8 cellular contexts compared by ENCODE assay signal in genomic region chr20:63698739-63699465, GRCh38. TPM values are rescaled to one million over a fixed set of nuclear protein-coding genes. Genes with fewer than 3 reads are reported as not detected.
DNase-seq lines count a peak whose midpoint lies in the region; ATAC-seq and TF ChIP-seq lines count a peak whose summit lies in the region.
"Had no signal": no experiment of that assay in that cellular context is flagged by ENCODE, and none has a peak within 500 bp of the region (broad histone marks: within the 10 kb centered on the region; RNA-seq: fewer than 3 reads in every experiment).

No MANE protein-coding gene starts in this region.

- peak overlapping the region; percentile 93 for H3K27ac ChIP-seq in fibroblast of lung (ENCODE audit: insufficient read depth, low read length)
- H3K27ac ChIP-seq: VCaP had no signal

- POLR2A ChIA-PET in activated B cell treated with CpG ODN at 0.5 μM for 24 hours (lab: Charles Lee): interaction anchor here (0.7 to 2.6 kb wide), 3 partner anchors 9 to 165 kb away, joined by 3 to 12 read pairs (median 3); partner anchors contain the start of genes ARFRP1 and ZGPAT

- H3K9ac ChIP-seq in fibroblast of lung (ENCODE audit: insufficient read depth, low read length) (peak overlapping the region; percentile 56), skeletal muscle satellite cell (ENCODE audit: low read depth, low read length) (peak overlapping the region; percentile 68)

- no peak for TF ChIP-seq CTCF in activated B cell treated with CpG ODN at 0.5 μM for 24 hours (IDR thresholded peaks at IDR 0.05)
- TF ChIP-seq CTCF in fibroblast of lung (conservative IDR thresholded peaks at IDR 0.05 in 1 of 2, IDR thresholded peaks at IDR 0.05 in 1 of 2; ENCODE audit: low read depth in 1 of 2, low read length in 2 of 2): no peak

- no peak overlapping the region for H3K4me3 Mint-ChIP-seq in activated B cell treated with CpG ODN at 0.5 μM for 24 hours

- H3K27ac Mint-ChIP-seq in activated B cell treated with CpG ODN at 0.5 μM for 24 hours: no peak overlapping the region

- no peak overlapping the region for H2AFZ ChIP-seq in fibroblast of lung (ENCODE audit: low read length)

- H3K9me3 Mint-ChIP-seq in activated B cell treated with CpG ODN at 0.5 μM for 24 hours: no peaks in the 10 kb centered on the region

- CTCF ChIA-PET in activated B cell treated with CpG ODN at 0.5 μM for 24 hours (lab: Charles Lee): no interaction called here

- ATAC-seq in activated B cell treated with CpG ODN at 0.5 μM for 24 hours (ENCODE audit: low read depth) (peak; percentile 31), HG02588 (IDR thresholded peaks at IDR 0.05; ENCODE audit: unreplicated experiment) (no peak), HG03039 (IDR thresholded peaks at IDR 0.05; ENCODE audit: unreplicated experiment) (no peak)

- H3K4me1 Mint-ChIP-seq in activated B cell treated with CpG ODN at 0.5 μM for 24 hours: peaks cover 20% of the 10 kb centered on the region

- H3K4me2 ChIP-seq in fibroblast of lung (ENCODE audit: extremely low read depth, insufficient read depth, low read length): no peak overlapping the region
- H3K4me2 ChIP-seq in skeletal muscle satellite cell (ENCODE audit: low read length): peak overlapping the region; percentile 74

- H3K4me3 ChIP-seq in H7 (ENCODE audit: insufficient read depth, low read depth, low read length) (no peak overlapping the region), fibroblast of lung (replicated peaks in 1 of 4; ENCODE audit: control extremely low read depth in 1 of 4, insufficient read depth in 1 of 4, low read depth in 3 of 4, low read length in 4 of 4) (peak overlapping the region in 1 of 4 experiments; percentile 14), skeletal muscle satellite cell (ENCODE audit: low read length) (peak overlapping the region; percentile 55)

- H3K79me2 ChIP-seq in fibroblast of lung (ENCODE audit: control insufficient read depth, insufficient read depth, low read length): peaks cover 3% of the 10 kb centered on the region

- H3K4me1 ChIP-seq in fibroblast of lung (ENCODE audit: control insufficient read depth, extremely low read depth, insufficient read depth, low read length) (peaks cover 28% of the 10 kb centered on the region), skeletal muscle satellite cell (ENCODE audit: control insufficient read depth, insufficient read depth, low read length) (peaks cover 40% of the 10 kb centered on the region)

- peaks cover under 1% of the 10 kb centered on the region; the same call in 1 of the 2 replicates for H3K36me3 ChIP-seq in H7 (replicated peaks; ENCODE audit: control insufficient read depth, insufficient read depth, low read length)
- peaks cover 29% of the 10 kb centered on the region for H3K36me3 ChIP-seq in fibroblast of lung (ENCODE audit: control insufficient read depth, insufficient read depth, low read length)
- peaks cover 31% of the 10 kb centered on the region for H3K36me3 ChIP-seq in skeletal muscle satellite cell (ENCODE audit: insufficient read depth, low read length)

- H4K20me1 ChIP-seq in fibroblast of lung (ENCODE audit: control insufficient read depth, extremely low read depth, insufficient read depth, low read length): no peaks in the 10 kb centered on the region

- intact Hi-C loops in activated B cell treated with CpG ODN at 0.5 μM for 24 hours (cut with micrococcal nuclease): loop anchor here (5.0 kb wide), 1 partner anchor 38 kb away; the partner anchor contains the start of genes LIME1 and SLC2A4RG

- H3K9me3 ChIP-seq in fibroblast of lung (ENCODE audit: control insufficient read depth, insufficient read depth, low read depth, low read length): no peaks in the 10 kb centered on the region
- H3K9me3 ChIP-seq in skeletal muscle satellite cell (replicated peaks; ENCODE audit: low read length): no peaks in the 10 kb centered on the region

- H3K27me3 ChIP-seq in H7 (ENCODE audit: control insufficient read depth, insufficient read depth, low read length) (no peaks in the 10 kb centered on the region; the same call in 1 of the 2 replicates), fibroblast of lung (ENCODE audit: control insufficient read depth, insufficient read depth, low read length) (no peaks in the 10 kb centered on the region), skeletal muscle satellite cell (ENCODE audit: control insufficient read depth, insufficient read depth, low read length) (no peaks in the 10 kb centered on the region)

- no peaks in the 10 kb centered on the region for H3K27me3 Mint-ChIP-seq in activated B cell treated with CpG ODN at 0.5 μM for 24 hours

- DNase-seq in H7: peak; percentile 78
- DNase-seq in activated B cell treated with CpG ODN at 0.5 μM for 24 hours: no peak
- DNase-seq in fibroblast of lung (ENCODE audit: low read depth in 2 of 2): peak; percentile 84 to 92
- DNase-seq in DMS153 treated with DMSO at 0.1 percent for 48 hours (lab: John Stamatoyannopoulos, UW; ENCODE audit: unreplicated experiment): no peak

- H3K36me3 Mint-ChIP-seq in activated B cell treated with CpG ODN at 0.5 μM for 24 hours (ENCODE audit: low read depth): peaks cover 7% of the 10 kb centered on the region

RNA-seq across cellular contexts. Expression of gene TNFRSF6B, which starts 2.5 kb away (rescaled TPM):
- not detected in 2 replicates for total RNA-seq in H7 (2014; rRNA removed; shearing (Covaris generic))
- total RNA-seq in activated B cell treated with CpG ODN at 0.5 μM for 24 hours (not detected in 2 replicates), fibroblast of lung (6.7 and 35.2 TPM in 2 replicates)
- polyA plus RNA-seq in fibroblast of lung: 3.8 and 5.7 TPM in 2 replicates
- polyA plus RNA-seq in fibroblast of lung (2012): 4.9 and 14.5 TPM in 2 replicates
- 1.9 and 2.9 TPM in 2 replicates for polyA minus RNA-seq in fibroblast of lung (ENCODE audit: low replicate concordance)
- total RNA-seq in skeletal muscle satellite cell (2012; rRNA removed): 0.51 and 4.4 TPM in 2 replicates

RNA-seq across cellular contexts. Expression of gene ARFRP1, which starts 8.9 kb away (rescaled TPM):
- 24.2 and 26.2 TPM in 2 replicates for total RNA-seq in H7 (2014; rRNA removed; shearing (Covaris generic))
- 63.5 and 66.0 TPM in 2 replicates for total RNA-seq in activated B cell treated with CpG ODN at 0.5 μM for 24 hours
- 24.7 and 35.0 TPM in 2 replicates for total RNA-seq in fibroblast of lung
- polyA plus RNA-seq in fibroblast of lung: 32.2 and 34.6 TPM in 2 replicates
- 36.3 and 40.1 TPM in 2 replicates for polyA plus RNA-seq in fibroblast of lung (2012)
- polyA minus RNA-seq in fibroblast of lung (ENCODE audit: low replicate concordance): 10.0 and 12.5 TPM in 2 replicates
- 21.2 and 26.1 TPM in 2 replicates for total RNA-seq in skeletal muscle satellite cell (2012; rRNA removed)

RNA-seq across cellular contexts. Expression of gene ZGPAT, which starts 8.9 kb away (rescaled TPM):
- 32.6 and 52.0 TPM in 2 replicates for total RNA-seq in H7 (2014; rRNA removed; shearing (Covaris generic))
- total RNA-seq in activated B cell treated with CpG ODN at 0.5 μM for 24 hours (40.7 and 44.0 TPM in 2 replicates), fibroblast of lung (10.7 and 11.0 TPM in 2 replicates)
- polyA plus RNA-seq in fibroblast of lung: 7.6 and 8.7 TPM in 2 replicates
- polyA plus RNA-seq in fibroblast of lung (2012): 13.8 and 19.0 TPM in 2 replicates
- polyA minus RNA-seq in fibroblast of lung (ENCODE audit: low replicate concordance): 13.9 and 14.4 TPM in 2 replicates
- 15.3 and 17.2 TPM in 2 replicates for total RNA-seq in skeletal muscle satellite cell (2012; rRNA removed)

RNA-seq across cellular contexts. Expression of gene LIME1, which starts 37.6 kb away (rescaled TPM):
- 7.7 and 10.5 TPM in 2 replicates for total RNA-seq in H7 (2014; rRNA removed; shearing (Covaris generic))
- total RNA-seq in activated B cell treated with CpG ODN at 0.5 μM for 24 hours: 10.2 and 10.8 TPM in 2 replicates
- 1.5 and 3.5 TPM in 2 replicates for total RNA-seq in fibroblast of lung
- polyA plus RNA-seq in fibroblast of lung: 0.68 and 0.90 TPM in 2 replicates
- polyA plus RNA-seq in fibroblast of lung (2012): 2.1 and 2.3 TPM in 2 replicates
- polyA minus RNA-seq in fibroblast of lung (ENCODE audit: low replicate concordance): 0.41 TPM in 1 of 2 replicates, not detected in the other
- total RNA-seq in skeletal muscle satellite cell (2012; rRNA removed): 2.6 and 5.6 TPM in 2 replicates

RNA-seq across cellular contexts. Expression of gene SLC2A4RG, which starts 40.7 kb away (rescaled TPM):
- total RNA-seq in H7 (2014; rRNA removed; shearing (Covaris generic)): 38.3 and 62.2 TPM in 2 replicates
- total RNA-seq in activated B cell treated with CpG ODN at 0.5 μM for 24 hours (20.9 and 28.1 TPM in 2 replicates), fibroblast of lung (18.2 and 30.6 TPM in 2 replicates)
- polyA plus RNA-seq in fibroblast of lung: 17.5 and 27.1 TPM in 2 replicates
- polyA plus RNA-seq in fibroblast of lung (2012): 57.0 and 93.2 TPM in 2 replicates
- 17.2 and 17.6 TPM in 2 replicates for polyA minus RNA-seq in fibroblast of lung (ENCODE audit: low replicate concordance)
- 28.9 and 33.4 TPM in 2 replicates for total RNA-seq in skeletal muscle satellite cell (2012; rRNA removed)

Comparison
In these comparisons a context has a peak if more than half of its experiments do, and no peak if none do; other contexts are left out.
1. DNase-seq: peak in H7 (single experiment) and fibroblast of lung (2 of 2); none in activated B cell treated with CpG ODN at 0.5 μM for 24 hours (single experiment) and DMS153 treated with DMSO at 0.1 percent for 48 hours (single experiment).